Comparison of ENCODE assay signal across 15 cellular contexts in the genomic region with DNA sequence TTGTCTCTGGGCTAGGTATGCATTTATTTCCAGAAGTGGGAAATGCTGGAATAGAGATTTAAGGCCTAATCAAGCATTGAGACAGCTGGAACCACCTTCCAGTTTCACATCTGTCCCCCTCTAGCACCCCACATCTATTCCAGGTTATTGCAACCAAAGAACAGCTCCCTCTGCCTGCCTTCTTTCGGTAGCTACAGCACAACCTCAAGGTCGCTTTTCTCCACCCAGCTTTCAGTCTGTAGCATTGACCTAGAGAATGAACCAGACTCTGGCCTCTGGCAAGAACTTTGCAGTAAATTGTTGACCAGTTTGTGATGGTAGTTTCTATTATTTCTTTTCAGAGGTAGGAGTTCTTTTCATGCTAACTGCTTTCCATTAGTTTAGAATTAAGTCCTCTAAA.
DNase-seq lines count a peak whose midpoint lies in the region; ATAC-seq, FAIRE-seq and TF ChIP-seq lines count a peak whose summit lies in the region.
"Had no signal": no experiment of that assay in that cellular context is flagged by ENCODE, and none has a peak within 500 bp of the region (broad histone marks: within the 10 kb centered on the region; RNA-seq: fewer than 3 reads in every experiment).

No MANE protein-coding gene starts in this region.

- H3K36me3 ChIP-seq in OCI-LY1 (ENCODE audit: insufficient read depth, low read length) = no peaks in the 10 kb centered on the region
- no peaks in the 10 kb centered on the region for H3K36me3 ChIP-seq in small intestine (ENCODE audit: control insufficient read depth in 2 of 2, insufficient read depth in 2 of 2, low read length in 2 of 2)

- H2AFZ ChIP-seq in OCI-LY1 (ENCODE audit: low read length) = no peak overlapping the region

- H3K4me2 ChIP-seq in OCI-LY1 (ENCODE audit: low read length) = no peak overlapping the region

- H3K79me2 ChIP-seq in OCI-LY1 (ENCODE audit: insufficient read depth, low read length) = no peaks in the 10 kb centered on the region

- H3K9me2 ChIP-seq in OCI-LY1 (ENCODE audit: low read depth, low read length) = no peaks in the 10 kb centered on the region

- no peak overlapping the region for H3K9ac ChIP-seq in OCI-LY1 (ENCODE audit: low read length)

- H3K4me3 ChIP-seq in OCI-LY1 (ENCODE audit: low read depth, low read length, poor library complexity, severe bottlenecking) (no peak overlapping the region), fibroblast of the aortic adventitia (ENCODE audit: low read depth, low read length) (no peak overlapping the region), small intestine (ENCODE audit: low read depth in 1 of 2, low read length in 2 of 2) (no peak overlapping the region)

- H3K27me3 ChIP-seq in OCI-LY1 (ENCODE audit: insufficient read depth, low read length) (no peaks in the 10 kb centered on the region), small intestine (ENCODE audit: control insufficient read depth in 2 of 2, insufficient read depth in 2 of 2, low read length in 2 of 2) (no peaks in the 10 kb centered on the region)

- peak; percentile 29; the same call in 1 of the 2 replicates for TF ChIP-seq CTCF in OCI-LY1 (IDR thresholded peaks at IDR 0.05; ENCODE audit: low read length)
- TF ChIP-seq CTCF in fibroblast of the aortic adventitia (IDR thresholded peaks at IDR 0.05; ENCODE audit: insufficient read depth, low read length) = peak; percentile 8

- H3K4me1 ChIP-seq in OCI-LY1 (ENCODE audit: insufficient read depth, low read length, severe bottlenecking) = peaks cover 10% of the 10 kb centered on the region
- no peaks in the 10 kb centered on the region for H3K4me1 ChIP-seq in small intestine (ENCODE audit: control insufficient read depth in 2 of 2, insufficient read depth in 1 of 2, low read depth in 1 of 2, low read length in 1 of 2)

- WGBS in small intestine, 3 donors = 18 to 35% (median 28%) methylated on average over 2 of the region's 2 CpGs

- no peak overlapping the region for H3K27ac ChIP-seq in OCI-LY1 (ENCODE audit: low read depth, low read length, poor library complexity, severe bottlenecking)
- H3K27ac ChIP-seq in small intestine (ENCODE audit: low read depth in 1 of 2, low read length in 1 of 2) = no peak overlapping the region
- H3K27ac ChIP-seq: RWPE1 had no signal

- no peak for ATAC-seq in HG03159 (IDR thresholded peaks at IDR 0.05; ENCODE audit: unreplicated experiment)
- ATAC-seq: activated T-cell treated with anti-CD3 and anti-CD28 coated beads, Interleukin-2, amount 50 U/mL, for 4 hours had no signal

- H4K20me1 ChIP-seq in OCI-LY1 (ENCODE audit: insufficient read depth, low read length) = no peaks in the 10 kb centered on the region

- no peaks in the 10 kb centered on the region for H3F3A ChIP-seq in OCI-LY1 (ENCODE audit: insufficient read depth, low read length)

- no peaks in the 10 kb centered on the region for H3K9me3 ChIP-seq in OCI-LY1 (ENCODE audit: low read length)
- H3K9me3 ChIP-seq in small intestine (ENCODE audit: control insufficient read depth, low read depth) = no peaks in the 10 kb centered on the region

- FAIRE-seq in small intestine (lab: Jason Lieb, UNC) = no peak

- DNase-seq in NCI-H82 (lab: John Stamatoyannopoulos, UW) = peak; percentile 37
- no peak for DNase-seq in NCI-H82 treated with DMSO at 0.1 percent for 48 hours (lab: John Stamatoyannopoulos, UW; ENCODE audit: unreplicated experiment)
- DNase-seq in fibroblast of the aortic adventitia (ENCODE audit: low read depth) = no peak
- peak; percentile 8 for DNase-seq in small intestine
- no peak for DNase-seq in activated CD8-positive, alpha-beta memory T cell treated with anti-CD3 and anti-CD28 coated beads, Interleukin-2, amount 50 U/mL, for 4 hours
- DNase-seq in LoVo (ENCODE audit: low spot score) = no peak
- DNase-seq: activated CD4-positive, alpha-beta T cell treated with anti-CD3 and anti-CD28 coated beads, Interleukin-2, amount 10 ng/mL, durations not matched to agents 7 days and 5 days; activated T-cell treated with anti-CD3 and anti-CD28 coated beads, Interleukin-2, amount 50 U/mL, for 4 hours; cortex of kidney; MV-4-11; NCI-H345; nucleus accumbens had no signal

Comparison
In these comparisons a context has a peak if more than half of its experiments do, and no peak if none do; other contexts are left out.
1. DNase-seq: peak in NCI-H82 (single experiment) and small intestine (single experiment); none in NCI-H82 treated with DMSO at 0.1 percent for 48 hours (single experiment), fibroblast of the aortic adventitia (single experiment), activated CD8-positive, alpha-beta memory T cell treated with anti-CD3 and anti-CD28 coated beads, Interleukin-2, amount 50 U/mL, for 4 hours (single experiment) and LoVo (single experiment).